ENCODE assay signal across 9 cellular contexts in genomic region chr1:115764541-115764940, GRCh38. TPM values are rescaled to one million over a fixed set of nuclear protein-coding genes. Genes with fewer than 3 reads are reported as not detected.
A peak's percentile ranks its signal among the peaks of the same experiment; 100 is the strongest.
DNase-seq lines count a peak whose midpoint lies in the region; ATAC-seq and TF ChIP-seq lines count a peak whose summit lies in the region.
"Had no signal": no experiment of that assay in that cellular context is flagged by ENCODE, and none has a peak within 500 bp of the region (broad histone marks: within the 10 kb centered on the region; RNA-seq: fewer than 3 reads in every experiment).

No MANE protein-coding gene starts in this region.

- H3K4me3 ChIP-seq in epithelial cell of proximal tubule (ENCODE audit: low read depth, low read length) (no peak overlapping the region), psoas muscle (peak overlapping the region; percentile 66)

- H3K27me3 ChIP-seq in psoas muscle (ENCODE audit: insufficient read depth in 3 of 3, low read length in 2 of 3): no peaks in the 10 kb centered on the region

- POLR2A ChIA-PET in GM10248 (lab: Yijun Ruan, JAX): interaction anchor here (0.6 kb wide), 1 partner anchor 8 kb away, joined by 5 read pairs; no protein-coding TSS in a partner anchor

- TF ChIP-seq CTCF in GM10248 (IDR thresholded peaks at IDR 0.05; ENCODE audit: control extremely low read depth, extremely low read depth, low read depth, missing control alignments): peak; percentile 29
- TF ChIP-seq CTCF in epithelial cell of proximal tubule (conservative IDR thresholded peaks at IDR 0.05; ENCODE audit: low read depth, low read length): peak; percentile 82
- peak; percentile 18 for TF ChIP-seq CTCF in psoas muscle (IDR thresholded peaks at IDR 0.05)

- WGBS in psoas muscle, 3 donors: 9 to 33% (median 27%) methylated on average over 1 of the region's 1 CpG

- H3K27ac ChIP-seq in psoas muscle: no peak overlapping the region
- H3K27ac ChIP-seq: KMS-11 had no signal

- CTCF ChIA-PET in GM10248 (lab: Yijun Ruan, JAX): interaction anchor here (0.8 to 6.2 kb wide), 15 partner anchors 9 to 627 kb away, joined by 3 to 62 read pairs (median 4); no protein-coding TSS in a partner anchor

- DNase-seq in GM10248 (ENCODE audit: extremely low spot score) (no peak), NCI-H460 (ENCODE audit: extremely low read depth, low read depth) (peak; percentile 38), epithelial cell of proximal tubule (ENCODE audit: low read depth) (no peak), psoas muscle (no peak), midbrain (lab: John Stamatoyannopoulos, UW) (no peak)
- DNase-seq: effector memory CD4-positive, alpha-beta T cell had no signal

- intact Hi-C loops in psoas muscle (cut with DNase I): no loop called here

- H3K9me3 ChIP-seq in psoas muscle: no peaks in the 10 kb centered on the region

- ATAC-seq in psoas muscle (no peak), GM21717 (IDR thresholded peaks at IDR 0.05; ENCODE audit: unreplicated experiment) (no peak), HG03521 (IDR thresholded peaks at IDR 0.05; ENCODE audit: unreplicated experiment) (no peak)

- peaks cover 48% of the 10 kb centered on the region for H3K4me1 ChIP-seq in psoas muscle

- H3K36me3 ChIP-seq in psoas muscle (ENCODE audit: insufficient read depth in 1 of 2, low read depth in 1 of 2): peaks cover 0 to 8% of the 10 kb centered on the region in 2 donors

RNA-seq across cellular contexts. Expression of gene CASQ2, which starts 4.0 kb away (rescaled TPM):
- total RNA-seq in NCI-H460 (2014; rRNA removed; shearing (Covaris generic)): not detected in 2 replicates
- not detected in 2 replicates for polyA plus RNA-seq in NCI-H460 (2014; cell fraction: nucleus; rRNA removed)
- total RNA-seq in epithelial cell of proximal tubule: not detected in 2 replicates
- total RNA-seq in psoas muscle: 100 to 1,000 TPM in 2 of 4 donors, 10 to 100 TPM in 2; 56.4 to 271 (median 148) TPM
- 10 to 100 TPM; 68.3 to 85.0 (median 84.0) TPM for polyA plus RNA-seq in psoas muscle

Comparison
In these comparisons a context has a peak if more than half of its experiments do, and no peak if none do; other contexts are left out.
1. CTCF ChIP-seq: peak in every context shown above with its lines; median percentile 82 in epithelial cell of proximal tubule; 29 in GM10248; 18 in psoas muscle.
2. RNA of gene CASQ2, which starts 4.0 kb away (total RNA-seq): 56.4 to 271 TPM in psoas muscle; not detected in NCI-H460 and not detected in epithelial cell of proximal tubule; every median in the first group is over 10 times any median in the second.